ENCODE assay signal across 2 cellular contexts in genomic region chr11:37450613-37451012, GRCh38.
TF ChIP-seq lines count a peak whose summit lies in the region.

No MANE protein-coding gene starts in this region.

TF ChIP-seq in HepG2, 621 proteins besides CTCF, POLR2A, EP300 and RAD21 (continued from another document):
- TF ChIP-seq, protein P1, sequence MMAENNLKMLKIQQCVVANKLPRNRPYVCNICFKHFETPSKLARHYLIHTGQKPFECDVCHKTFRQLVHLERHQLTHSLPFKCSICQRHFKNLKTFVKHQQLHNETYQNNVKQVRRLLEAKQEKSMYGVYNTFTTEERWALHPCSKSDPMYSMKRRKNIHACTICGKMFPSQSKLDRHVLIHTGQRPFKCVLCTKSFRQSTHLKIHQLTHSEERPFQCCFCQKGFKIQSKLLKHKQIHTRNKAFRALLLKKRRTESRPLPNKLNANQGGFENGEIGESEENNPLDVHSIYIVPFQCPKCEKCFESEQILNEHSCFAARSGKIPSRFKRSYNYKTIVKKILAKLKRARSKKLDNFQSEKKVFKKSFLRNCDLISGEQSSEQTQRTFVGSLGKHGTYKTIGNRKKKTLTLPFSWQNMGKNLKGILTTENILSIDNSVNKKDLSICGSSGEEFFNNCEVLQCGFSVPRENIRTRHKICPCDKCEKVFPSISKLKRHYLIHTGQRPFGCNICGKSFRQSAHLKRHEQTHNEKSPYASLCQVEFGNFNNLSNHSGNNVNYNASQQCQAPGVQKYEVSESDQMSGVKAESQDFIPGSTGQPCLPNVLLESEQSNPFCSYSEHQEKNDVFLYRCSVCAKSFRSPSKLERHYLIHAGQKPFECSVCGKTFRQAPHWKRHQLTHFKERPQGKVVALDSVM (CRISPR knock-in tag; IDR thresholded peaks at IDR 0.05): no peak
- TF ChIP-seq ZNF569 (CRISPR knock-in tag; IDR thresholded peaks at IDR 0.05; ENCODE audit: borderline replicate concordance) (no peak), ZNF713 (CRISPR knock-in tag; IDR thresholded peaks at IDR 0.05) (no peak), PRMT3 (CRISPR knock-in tag; IDR thresholded peaks at IDR 0.05; ENCODE audit: borderline replicate concordance, low read depth) (no peak), CERS6 (CRISPR knock-in tag; IDR thresholded peaks at IDR 0.05) (no peak), AHR (CRISPR knock-in tag; IDR thresholded peaks at IDR 0.05) (no peak), NR3C1 (CRISPR knock-in tag; IDR thresholded peaks at IDR 0.05) (no peak), ZNF749 (CRISPR knock-in tag; IDR thresholded peaks at IDR 0.05; ENCODE audit: borderline replicate concordance) (no peak), KLF15 (CRISPR knock-in tag; IDR thresholded peaks at IDR 0.05; ENCODE audit: borderline replicate concordance) (no peak), ZNF766 (CRISPR knock-in tag; IDR thresholded peaks at IDR 0.05; ENCODE audit: borderline replicate concordance) (no peak), GPBP1L1 (CRISPR knock-in tag; IDR thresholded peaks at IDR 0.05) (no peak), ZNF773 (CRISPR knock-in tag; IDR thresholded peaks at IDR 0.05; ENCODE audit: borderline replicate concordance) (no peak), SNAPC2 (CRISPR knock-in tag; IDR thresholded peaks at IDR 0.05) (no peak), ZNF546 (CRISPR knock-in tag; conservative IDR thresholded peaks at IDR 0.05) (no peak), BCLAF1 (IDR thresholded peaks at IDR 0.05) (no peak), CC2D1A (CRISPR knock-in tag; IDR thresholded peaks at IDR 0.05) (no peak)
- TF ChIP-seq, protein P2, sequence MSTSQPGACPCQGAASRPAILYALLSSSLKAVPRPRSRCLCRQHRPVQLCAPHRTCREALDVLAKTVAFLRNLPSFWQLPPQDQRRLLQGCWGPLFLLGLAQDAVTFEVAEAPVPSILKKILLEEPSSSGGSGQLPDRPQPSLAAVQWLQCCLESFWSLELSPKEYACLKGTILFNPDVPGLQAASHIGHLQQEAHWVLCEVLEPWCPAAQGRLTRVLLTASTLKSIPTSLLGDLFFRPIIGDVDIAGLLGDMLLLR (CRISPR knock-in tag; IDR thresholded peaks at IDR 0.05): no peak

TF ChIP-seq in H1, 55 proteins besides CTCF, POLR2A, EP300 and RAD21 (continued from another document):
- TF ChIP-seq, protein P3, sequence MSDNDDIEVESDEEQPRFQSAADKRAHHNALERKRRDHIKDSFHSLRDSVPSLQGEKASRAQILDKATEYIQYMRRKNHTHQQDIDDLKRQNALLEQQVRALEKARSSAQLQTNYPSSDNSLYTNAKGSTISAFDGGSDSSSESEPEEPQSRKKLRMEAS (IDR thresholded peaks at IDR 0.05): no peak
- TF ChIP-seq EZH2 (IDR thresholded peaks at IDR 0.05; ENCODE audit: low read depth, low read length, severe bottlenecking) (no peak), NRF1 (IDR thresholded peaks at IDR 0.05; ENCODE audit: low read depth, low read length) (no peak), CREB1 (IDR thresholded peaks at IDR 0.05) (no peak)
TF ChIP-seq in H1: peak in this region for 0.
